ENCODE assay signal across 9 cellular contexts in the genomic region with DNA sequence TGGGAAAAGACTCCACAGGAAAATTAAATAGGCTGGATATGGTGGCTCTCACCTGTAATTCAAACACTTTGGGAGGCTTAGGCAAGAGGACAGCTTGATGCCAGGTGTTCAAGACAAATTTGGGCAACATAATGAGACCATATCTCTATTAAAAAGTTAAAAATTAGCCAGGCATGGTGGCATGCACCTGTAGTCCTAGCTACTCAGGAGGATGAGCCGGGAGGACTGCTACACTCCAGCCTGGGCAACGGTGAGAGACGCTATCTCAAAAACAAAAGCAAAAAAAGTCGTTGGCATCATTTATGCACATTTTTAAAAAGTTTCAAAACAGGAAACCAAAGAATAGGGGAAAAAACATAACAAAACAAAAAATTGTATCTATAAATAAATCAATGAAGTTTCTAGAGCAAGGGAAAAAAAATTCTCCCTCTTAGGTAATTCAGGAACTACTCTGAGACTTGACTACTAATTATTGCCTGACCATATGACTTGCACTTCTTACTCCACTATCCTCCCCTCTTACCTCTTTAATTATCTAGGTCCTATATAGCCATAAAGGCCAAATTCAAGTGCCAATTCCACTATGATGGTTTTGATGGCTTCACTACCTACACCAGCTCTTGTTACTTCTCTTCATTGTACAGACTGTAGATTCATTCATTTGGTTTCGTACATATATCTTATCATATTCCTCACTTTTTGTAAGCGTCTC. TPM values are rescaled to one million over a fixed set of nuclear protein-coding genes. Genes with fewer than 3 reads are reported as not detected.
A peak's percentile ranks its signal among the peaks of the same experiment; 100 is the strongest.
DNase-seq lines count a peak whose midpoint lies in the region; ATAC-seq and TF ChIP-seq lines count a peak whose summit lies in the region.
"Had no signal": no experiment of that assay in that cellular context is flagged by ENCODE, and none has a peak within 500 bp of the region (broad histone marks: within the 10 kb centered on the region; RNA-seq: fewer than 3 reads in every experiment).

No MANE protein-coding gene starts in this region.

- no peak for TF ChIP-seq EP300 in upper lobe of left lung (IDR thresholded peaks at IDR 0.05)

- CTCF ChIA-PET in activated CD8-positive, alpha-beta T cell treated with anti-CD3 and anti-CD28 coated beads for 36 hours (lab: Charles Lee) = interaction anchor here (1.6 to 7.6 kb wide), 4 partner anchors 11 to 32 kb away, joined by 3 to 66 read pairs (median 12); partner anchors contain the start of genes RAB2B, SALL2 and TOX4

- H3K36me3 ChIP-seq in cardiac muscle cell (no peaks in the 10 kb centered on the region), iPS-20b (ENCODE audit: insufficient read depth, low read depth, low read length) (peaks cover 38% of the 10 kb centered on the region), thoracic aorta (peaks cover 3% of the 10 kb centered on the region), upper lobe of left lung (peaks cover 0 to 12% (median 2%) of the 10 kb centered on the region in 4 donors)

- DNase-seq in cardiac muscle cell (ENCODE audit: low read depth in 1 of 2, low spot score in 1 of 2) = no peak
- no peak for DNase-seq in left cardiac atrium
- DNase-seq in activated CD8-positive, alpha-beta T cell treated with anti-CD3 and anti-CD28 coated beads for 36 hours = no peak
- no peak for DNase-seq in thoracic aorta (ENCODE audit: low spot score)
- no peak for DNase-seq in upper lobe of left lung
- no peak for DNase-seq in SKM-1 treated with dmso at 0.1 percent for 144 hours (lab: John Stamatoyannopoulos, UW; ENCODE audit: unreplicated experiment)
- DNase-seq: anterior cingulate cortex had no signal

- H3K4me3 ChIP-seq in cardiac muscle cell (peak overlapping the region; percentile 62), iPS-20b (ENCODE audit: low read length) (peak overlapping the region; percentile 98), thoracic aorta (peak overlapping the region; percentile 91), upper lobe of left lung (peak overlapping the region in 2 of 4 donors; percentile 67 to 75)

- H3K27me3 Mint-ChIP-seq in activated CD8-positive, alpha-beta T cell treated with anti-CD3 and anti-CD28 coated beads for 36 hours = no peaks in the 10 kb centered on the region

- peaks cover 3% of the 10 kb centered on the region for H3K9me3 Mint-ChIP-seq in activated CD8-positive, alpha-beta T cell treated with anti-CD3 and anti-CD28 coated beads for 36 hours

- ATAC-seq in left cardiac atrium (no peak), thoracic aorta (ENCODE audit: insufficient number of reproducible peaks, low FRiP score, low read depth) (no peak), upper lobe of left lung (ENCODE audit: low FRiP score in 2 of 2) (no peak), GM19023 (IDR thresholded peaks at IDR 0.05; ENCODE audit: unreplicated experiment) (no peak)
- no peak for ATAC-seq in activated CD8-positive, alpha-beta T cell treated with anti-CD3 and anti-CD28 coated beads for 36 hours

- intact Hi-C loops in left cardiac atrium (cut with DNase I) = no loop called here
- intact Hi-C loops in activated CD8-positive, alpha-beta T cell treated with anti-CD3 and anti-CD28 coated beads for 36 hours (cut with micrococcal nuclease) = no loop called here

- H3K4me1 Mint-ChIP-seq in activated CD8-positive, alpha-beta T cell treated with anti-CD3 and anti-CD28 coated beads for 36 hours (ENCODE audit: low read depth) = peaks cover 42% of the 10 kb centered on the region

- H3K4me1 ChIP-seq in cardiac muscle cell (ENCODE audit: low read depth) (peaks cover 7% of the 10 kb centered on the region), iPS-20b (ENCODE audit: insufficient read depth, low read length) (peaks cover 5% of the 10 kb centered on the region; the same call in 1 of the 2 replicates), thoracic aorta (ENCODE audit: control insufficient read depth in 1 of 2, low read depth in 2 of 2) (peaks cover 13 to 20% of the 10 kb centered on the region in 2 donors), upper lobe of left lung (peaks cover 13 to 31% (median 21%) of the 10 kb centered on the region in 4 donors)

- no peaks in the 10 kb centered on the region for H3K27me3 ChIP-seq in cardiac muscle cell
- no peaks in the 10 kb centered on the region for H3K27me3 ChIP-seq in iPS-20b (ENCODE audit: insufficient read depth, low read length)
- no peaks in the 10 kb centered on the region for H3K27me3 ChIP-seq in thoracic aorta (replicated peaks; ENCODE audit: insufficient read depth)
- no peaks in the 10 kb centered on the region for H3K27me3 ChIP-seq in upper lobe of left lung

- peak overlapping the region; percentile 99 for H3K27ac Mint-ChIP-seq in activated CD8-positive, alpha-beta T cell treated with anti-CD3 and anti-CD28 coated beads for 36 hours

- H3K36me3 Mint-ChIP-seq in activated CD8-positive, alpha-beta T cell treated with anti-CD3 and anti-CD28 coated beads for 36 hours (ENCODE audit: low read depth) = peaks cover 38% of the 10 kb centered on the region

- peak overlapping the region; percentile 100 for H3K4me3 Mint-ChIP-seq in activated CD8-positive, alpha-beta T cell treated with anti-CD3 and anti-CD28 coated beads for 36 hours

- TF ChIP-seq CTCF in cardiac muscle cell (IDR thresholded peaks at IDR 0.05; ENCODE audit: low read depth, low read length) = no peak
- no peak for TF ChIP-seq CTCF in activated CD8-positive, alpha-beta T cell treated with anti-CD3 and anti-CD28 coated beads for 36 hours (IDR thresholded peaks at IDR 0.05)
- TF ChIP-seq CTCF in thoracic aorta (IDR thresholded peaks at IDR 0.05) = no peak
- TF ChIP-seq CTCF in upper lobe of left lung (IDR thresholded peaks at IDR 0.05) = no peak

- TF ChIP-seq POLR2A in upper lobe of left lung (IDR thresholded peaks at IDR 0.05) = no peak

- 78 to 82% methylated on average over 6 of the region's 6 CpGs for WGBS in upper lobe of left lung, 2 donors

- POLR2A ChIA-PET in activated CD8-positive, alpha-beta T cell treated with anti-CD3 and anti-CD28 coated beads for 36 hours (lab: Charles Lee) = interaction anchor here (1.3 to 6.7 kb wide), 5 partner anchors 11 to 47 kb away, joined by 3 to 62 read pairs (median 14); partner anchors contain the start of genes RAB2B, SALL2 and TOX4

- H3K27ac ChIP-seq in cardiac muscle cell (no peak overlapping the region), iPS-20b (ENCODE audit: low read length) (no peak overlapping the region), thoracic aorta (no peak overlapping the region), upper lobe of left lung (no peak overlapping the region)

- H3K9ac ChIP-seq in iPS-20b (ENCODE audit: low read depth, low read length) = peak overlapping the region; percentile 97; the same call in 1 of the 2 replicates

- H3K9me3 ChIP-seq in cardiac muscle cell (ENCODE audit: low read depth) = no peaks in the 10 kb centered on the region
- H3K9me3 ChIP-seq in iPS-20b (ENCODE audit: insufficient read depth, low read depth, low read length) = no peaks in the 10 kb centered on the region
- no peaks in the 10 kb centered on the region for H3K9me3 ChIP-seq in thoracic aorta
- H3K9me3 ChIP-seq in upper lobe of left lung = no peaks in the 10 kb centered on the region

RNA-seq across cellular contexts. Expression of gene METTL3, which starts 1.6 kb away (rescaled TPM):
- 57.9 and 69.2 TPM in 2 replicates for total RNA-seq in cardiac muscle cell
- 59.7 and 63.9 TPM in 2 replicates for polyA plus RNA-seq in cardiac muscle cell
- 10 to 100 TPM; 25.1 to 26.8 TPM for total RNA-seq in left cardiac atrium
- 10 to 100 TPM; 66.7 to 70.8 TPM for total RNA-seq in activated CD8-positive, alpha-beta T cell treated with anti-CD3 and anti-CD28 coated beads for 36 hours
- 10 to 100 TPM; 54.8 to 62.4 TPM for total RNA-seq in thoracic aorta
- total RNA-seq in upper lobe of left lung = 100 to 1,000 TPM in 1 of 6 donors, 10 to 100 TPM in 5; 41.7 to 126 (median 47.7) TPM

RNA-seq across cellular contexts. Expression of gene SALL2, which starts 16.6 kb away (rescaled TPM):
- total RNA-seq in cardiac muscle cell (56.8 and 74.6 TPM in 2 replicates), left cardiac atrium (1 to 10 TPM; 3.3 to 5.9 TPM), thoracic aorta (10 to 100 TPM in 1 of 2 donors, 1 to 10 TPM in 1; 4.9 to 11.3 TPM), upper lobe of left lung (10 to 100 TPM in 2 of 6 donors, 1 to 10 TPM in 4; 5.5 to 12.2 (median 8.0) TPM)
- polyA plus RNA-seq in cardiac muscle cell = 32.5 and 39.8 TPM in 2 replicates
- 1 to 10 TPM; 2.9 to 3.5 TPM for total RNA-seq in activated CD8-positive, alpha-beta T cell treated with anti-CD3 and anti-CD28 coated beads for 36 hours

RNA-seq across cellular contexts. Expression of gene TOX4, which starts 32.6 kb away (rescaled TPM):
- total RNA-seq in cardiac muscle cell = 34.3 and 37.8 TPM in 2 replicates
- 42.3 and 45.2 TPM in 2 replicates for polyA plus RNA-seq in cardiac muscle cell
- total RNA-seq in left cardiac atrium = 10 to 100 TPM; 63.8 to 65.1 TPM
- 10 to 100 TPM; 65.2 to 65.8 TPM for total RNA-seq in activated CD8-positive, alpha-beta T cell treated with anti-CD3 and anti-CD28 coated beads for 36 hours
- 10 to 100 TPM; 34.5 to 54.7 TPM for total RNA-seq in thoracic aorta
- 10 to 100 TPM; 29.0 to 71.6 (median 62.0) TPM for total RNA-seq in upper lobe of left lung

RNA-seq across cellular contexts. Expression of gene RAB2B, which starts 32.8 kb away (rescaled TPM):
- 28.5 and 29.7 TPM in 2 replicates for total RNA-seq in cardiac muscle cell
- 17.8 and 28.5 TPM in 2 replicates for polyA plus RNA-seq in cardiac muscle cell
- total RNA-seq in left cardiac atrium = 10 to 100 TPM; 19.1 to 19.7 TPM
- total RNA-seq in activated CD8-positive, alpha-beta T cell treated with anti-CD3 and anti-CD28 coated beads for 36 hours = 10 to 100 TPM; 18.2 to 19.8 TPM
- 10 to 100 TPM; 19.2 to 29.3 TPM for total RNA-seq in thoracic aorta
- total RNA-seq in upper lobe of left lung = 10 to 100 TPM; 13.1 to 40.2 (median 33.0) TPM

RNA-seq across cellular contexts. Expression of gene CHD8, which starts 53.7 kb away (rescaled TPM):
- total RNA-seq in cardiac muscle cell (59.2 and 71.4 TPM in 2 replicates), left cardiac atrium (10 to 100 TPM; 36.5 to 38.8 TPM), thoracic aorta (10 to 100 TPM; 50.5 to 77.2 TPM), upper lobe of left lung (10 to 100 TPM; 42.2 to 96.4 (median 67.5) TPM)
- 25.2 and 36.7 TPM in 2 replicates for polyA plus RNA-seq in cardiac muscle cell
- total RNA-seq in activated CD8-positive, alpha-beta T cell treated with anti-CD3 and anti-CD28 coated beads for 36 hours = 10 to 100 TPM; 82.3 to 85.3 TPM
